In the genomic region with DNA sequence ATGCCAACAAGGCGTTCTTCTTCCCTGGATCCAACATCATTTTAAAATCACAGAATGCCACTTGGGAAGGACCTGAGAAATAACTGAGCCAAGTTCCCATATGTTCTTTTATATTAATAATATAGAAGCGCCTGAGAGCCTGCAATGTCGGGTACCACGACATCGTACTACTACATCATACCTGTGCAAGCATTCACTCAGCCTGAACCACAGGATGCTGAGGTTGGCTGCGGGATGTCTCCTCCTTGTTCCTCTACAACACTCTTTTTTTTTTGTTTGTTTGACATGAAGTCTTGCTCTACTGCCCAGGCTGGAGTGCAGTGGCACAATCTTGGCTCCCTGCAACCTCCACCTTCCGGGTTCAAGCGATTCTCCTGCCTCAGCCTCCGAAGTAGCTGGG, we compare ENCODE assay signal across 7 cellular contexts. TPM values are rescaled to one million over a fixed set of nuclear protein-coding genes. Genes with fewer than 3 reads are reported as not detected.
"Had no signal": no experiment of that assay in that cellular context is flagged by ENCODE, and none has a peak within 500 bp of the region (broad histone marks: within the 10 kb centered on the region; RNA-seq: fewer than 3 reads in every experiment).

No MANE protein-coding gene starts in this region.

- H3K27ac Mint-ChIP-seq: GM23338, H9, IgD-negative memory B cell had no signal

- H3K9me3 Mint-ChIP-seq: GM23338, H9, IgD-negative memory B cell had no signal

- DNase-seq: HCEC 1CT had no signal

- H3K4me3 ChIP-seq: GM23338 had no signal

- H3K4me3 Mint-ChIP-seq: IgD-negative memory B cell had no signal

- H2AFZ ChIP-seq: GM23338 had no signal

- H3K27ac ChIP-seq: HL-60 had no signal

- ATAC-seq: HepG2 had no signal

- H3K4me2 ChIP-seq: GM23338 had no signal

RNA-seq across cellular contexts. Expression of gene ATP2C2, which starts 2.1 kb away (rescaled TPM):
- total RNA-seq: HepG2, HT1080 had no signal
